20 cellular contexts compared by ENCODE assay signal in genomic region chr11:68661697-68662603, GRCh38. TPM values are rescaled to one million over a fixed set of nuclear protein-coding genes. Genes with fewer than 3 reads are reported as not detected.
"Had no signal": no experiment of that assay in that cellular context is flagged by ENCODE, and none has a peak within 500 bp of the region (broad histone marks: within the 10 kb centered on the region; RNA-seq: fewer than 3 reads in every experiment).

No MANE protein-coding gene starts in this region.

- H3K4me1 Mint-ChIP-seq: activated naive CD8-positive, alpha-beta T cell treated with anti-CD3 and anti-CD28 coated beads for 36 hours; endodermal cell; naive B cell; stimulated activated naive CD8-positive, alpha-beta T cell treated with anti-CD3 and anti-CD28 coated beads, Interleukin-15, amount 100 ng/mL, for 72 hours had no signal

- DNase-seq: activated CD4-positive, alpha-beta memory T cell treated with anti-CD3 and anti-CD28 coated beads for 36 hours; activated naive CD4-positive, alpha-beta T cell; activated naive CD8-positive, alpha-beta T cell treated with anti-CD3 and anti-CD28 coated beads for 36 hours; amygdala; body of pancreas; caudate nucleus; endodermal cell; kidney glomerular epithelial cell; left ventricle myocardium superior; naive B cell; stimulated activated CD4-positive, alpha-beta T cell treated with anti-CD3 and anti-CD28 coated beads, Interleukin-15, amount 100 ng/mL, for 24 hours; stimulated activated CD4-positive, alpha-beta T cell treated with anti-CD3 and anti-CD28 coated beads, Interleukin-2, amount 100 ng/mL, for 48 hours; stimulated activated naive CD8-positive, alpha-beta T cell treated with anti-CD3 and anti-CD28 coated beads, Interleukin-15, amount 100 ng/mL, for 72 hours; trophoblast cell had no signal

- H3K27me3 ChIP-seq: body of pancreas had no signal

- H3K27ac Mint-ChIP-seq: activated CD4-positive, alpha-beta memory T cell treated with anti-CD3 and anti-CD28 coated beads for 36 hours; activated naive CD8-positive, alpha-beta T cell treated with anti-CD3 and anti-CD28 coated beads for 36 hours; endodermal cell; naive B cell; stimulated activated naive CD8-positive, alpha-beta T cell treated with anti-CD3 and anti-CD28 coated beads, Interleukin-15, amount 100 ng/mL, for 72 hours; T-helper 2 cell treated with Interferon-gamma antibody and Interleukin-4, amounts not matched to agents 5 μg/mL and 100 μg/mL, for 36 hours had no signal

- H3K4me3 ChIP-seq: body of pancreas, mucosa of descending colon, skin epidermis, suprapubic skin had no signal

- H3K9me3 ChIP-seq: body of pancreas, mucosa of descending colon, suprapubic skin had no signal

- H3K36me3 Mint-ChIP-seq: activated CD4-positive, alpha-beta memory T cell treated with anti-CD3 and anti-CD28 coated beads for 36 hours; activated naive CD8-positive, alpha-beta T cell treated with anti-CD3 and anti-CD28 coated beads for 36 hours; naive B cell had no signal

- H3K4me3 Mint-ChIP-seq: activated CD4-positive, alpha-beta memory T cell treated with anti-CD3 and anti-CD28 coated beads for 36 hours; activated naive CD8-positive, alpha-beta T cell treated with anti-CD3 and anti-CD28 coated beads for 36 hours; endodermal cell; naive B cell; stimulated activated naive CD8-positive, alpha-beta T cell treated with anti-CD3 and anti-CD28 coated beads, Interleukin-15, amount 100 ng/mL, for 72 hours; T-helper 2 cell treated with Interferon-gamma antibody and Interleukin-4, amounts not matched to agents 5 μg/mL and 100 μg/mL, for 36 hours had no signal

- H3K36me3 ChIP-seq: suprapubic skin had no signal

- H3K4me1 ChIP-seq: body of pancreas had no signal

- H3K9me3 Mint-ChIP-seq: activated CD4-positive, alpha-beta memory T cell treated with anti-CD3 and anti-CD28 coated beads for 36 hours; activated naive CD8-positive, alpha-beta T cell treated with anti-CD3 and anti-CD28 coated beads for 36 hours; stimulated activated naive CD8-positive, alpha-beta T cell treated with anti-CD3 and anti-CD28 coated beads, Interleukin-15, amount 100 ng/mL, for 72 hours; T-helper 2 cell treated with Interferon-gamma antibody and Interleukin-4, amounts not matched to agents 5 μg/mL and 100 μg/mL, for 36 hours had no signal

- H3K27ac ChIP-seq: body of pancreas, epithelial cell of prostate, skin epidermis, suprapubic skin had no signal

RNA-seq across cellular contexts. Expression of gene GAL, which starts 22.4 kb away (rescaled TPM):
- total RNA-seq: frontal cortex, left ventricle myocardium superior had no signal
